8 cellular contexts compared by ENCODE assay signal in genomic region chr4:100386270-100386669, GRCh38.
"Had no signal": no experiment of that assay in that cellular context is flagged by ENCODE, and none has a peak within 500 bp of the region (broad histone marks: within the 10 kb centered on the region; RNA-seq: fewer than 3 reads in every experiment).

No MANE protein-coding gene starts in this region.

- H3K9ac ChIP-seq: GM23248 had no signal

- H3K9me3 ChIP-seq: HAP-1 had no signal

- DNase-seq: GM23248, GOT3, H7, KBM-7 had no signal

- ATAC-seq: HCT116, HepG2 had no signal

- H3K36me3 ChIP-seq: HAP-1 had no signal

- H3K27ac ChIP-seq: GM23248, HL-60 had no signal

- H3K4me3 ChIP-seq: GM23248, HAP-1 had no signal

- H3K4me1 ChIP-seq: HAP-1 had no signal
